ENCODE assay signal across 16 cellular contexts in the genomic region with DNA sequence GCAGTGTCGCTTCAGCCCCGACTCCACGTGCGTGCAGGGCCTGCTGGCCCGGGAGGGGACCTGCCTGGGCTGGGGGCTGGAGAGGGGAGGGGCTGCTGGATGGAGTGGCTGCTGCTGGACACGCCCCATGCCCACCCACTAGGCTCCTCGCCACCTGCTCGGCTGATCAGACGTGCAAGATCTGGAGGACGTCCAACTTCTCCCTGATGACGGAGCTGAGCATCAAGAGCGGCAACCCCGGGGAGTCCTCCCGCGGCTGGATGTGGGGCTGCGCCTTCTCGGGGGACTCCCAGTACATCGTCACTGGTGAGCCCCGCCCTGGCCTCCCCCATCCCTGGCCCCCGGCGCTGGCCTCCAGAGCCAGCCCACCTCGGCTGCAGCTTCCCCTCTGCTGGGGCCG. TPM values are rescaled to one million over a fixed set of nuclear protein-coding genes. Genes with fewer than 3 reads are reported as not detected.
DNase-seq lines count a peak whose midpoint lies in the region; ATAC-seq and TF ChIP-seq lines count a peak whose summit lies in the region.
"Had no signal": no experiment of that assay in that cellular context is flagged by ENCODE, and none has a peak within 500 bp of the region (broad histone marks: within the 10 kb centered on the region; RNA-seq: fewer than 3 reads in every experiment).

No MANE protein-coding gene starts in this region.

- no peaks in the 10 kb centered on the region for H3K9me3 ChIP-seq in mammary epithelial cell (replicated peaks; ENCODE audit: insufficient read depth, low read length)
- H3K9me3 ChIP-seq: BLaER1 had no signal

- H3K27me3 Mint-ChIP-seq in activated T-cell treated with anti-CD3 and anti-CD28 coated beads, Interleukin-2, amount 50 U/mL, for 24 hours: no peaks in the 10 kb centered on the region
- no peaks in the 10 kb centered on the region for H3K27me3 Mint-ChIP-seq in activated T-cell treated with anti-CD3 and anti-CD28 coated beads, Interleukin-2, amount 50 U/mL, for 72 hours (ENCODE audit: low read depth)

- ATAC-seq in activated T-cell treated with anti-CD3 and anti-CD28 coated beads, Interleukin-2, amount 50 U/mL, for 72 hours (replicated peaks in 1 of 2): no peak
- no peak for ATAC-seq in stimulated activated effector memory CD8-positive, alpha-beta T cell treated with anti-CD3 and anti-CD28 coated beads, Interleukin-12 subunit alpha, Interleukin-12 subunit beta, amount 100 ng/mL, for 72 hours
- ATAC-seq: PC-3 had no signal

- in situ Hi-C loops in mammary epithelial cell (cut with MboI; ENCODE audit: low sequenced_read_pairs in 2 of 2): no loop called here

- peaks cover 66% of the 10 kb centered on the region for H3K36me3 Mint-ChIP-seq in activated T-cell treated with anti-CD3 and anti-CD28 coated beads, Interleukin-2, amount 50 U/mL, for 24 hours (ENCODE audit: low read depth)
- H3K36me3 Mint-ChIP-seq in activated T-cell treated with anti-CD3 and anti-CD28 coated beads, Interleukin-2, amount 50 U/mL, for 72 hours (ENCODE audit: insufficient read depth in 2 of 2): peaks cover 2 to 7% of the 10 kb centered on the region in 2 donors
- H3K36me3 Mint-ChIP-seq in stimulated activated effector memory CD8-positive, alpha-beta T cell treated with anti-CD3 and anti-CD28 coated beads, Interleukin-12 subunit alpha, Interleukin-12 subunit beta, amount 100 ng/mL, for 72 hours: peaks cover 52% of the 10 kb centered on the region

- peak overlapping the region; percentile 91 for H3K4me3 Mint-ChIP-seq in activated T-cell treated with anti-CD3 and anti-CD28 coated beads, Interleukin-2, amount 50 U/mL, for 24 hours
- peak overlapping the region in 1 of 2 donors; percentile 89 for H3K4me3 Mint-ChIP-seq in activated T-cell treated with anti-CD3 and anti-CD28 coated beads, Interleukin-2, amount 50 U/mL, for 72 hours
- peak overlapping the region; percentile 75 for H3K4me3 Mint-ChIP-seq in stimulated activated effector memory CD8-positive, alpha-beta T cell treated with anti-CD3 and anti-CD28 coated beads, Interleukin-12 subunit alpha, Interleukin-12 subunit beta, amount 100 ng/mL, for 72 hours

- H3K27ac Mint-ChIP-seq in activated T-cell treated with anti-CD3 and anti-CD28 coated beads, Interleukin-2, amount 50 U/mL, for 24 hours: no peak overlapping the region
- H3K27ac Mint-ChIP-seq in activated T-cell treated with anti-CD3 and anti-CD28 coated beads, Interleukin-2, amount 50 U/mL, for 72 hours: no peak overlapping the region
- H3K27ac Mint-ChIP-seq in stimulated activated effector memory CD8-positive, alpha-beta T cell treated with anti-CD3 and anti-CD28 coated beads, Interleukin-12 subunit alpha, Interleukin-12 subunit beta, amount 100 ng/mL, for 72 hours: no peak overlapping the region

- peaks cover 39% of the 10 kb centered on the region for H3K79me2 ChIP-seq in mammary epithelial cell (ENCODE audit: insufficient read depth, low read length)

- dilution Hi-C loops in mammary epithelial cell (cut with HindIII; ENCODE audit: low sequenced_read_pairs): loop anchor here (5.0 kb wide), 2 partner anchors 34 to 41 kb away; no protein-coding TSS in a partner anchor

- 100% methylated on average over 1 of the region's 23 CpGs for WGBS in mammary epithelial cell (ENCODE audit: low coverage, missing lambda C conversion rate)

- H3K27ac ChIP-seq in mammary epithelial cell (ENCODE audit: insufficient read depth, low read depth, low read length): no peak overlapping the region
- H3K27ac ChIP-seq: BLaER1, SK-N-MC had no signal

- DNase-seq in NCI-H1105 treated with DMSO at 0.1 percent for 48 hours (lab: John Stamatoyannopoulos, UW) (peak; percentile 4), NCI-H1105 (lab: John Stamatoyannopoulos, UW) (no peak), SHP77 treated with DMSO at 0.1 percent for 48 hours (lab: John Stamatoyannopoulos, UW) (peak; percentile 24), middle frontal gyrus (ENCODE audit: extremely low spot score, low spot score) (no peak), mammary epithelial cell (no peak)
- DNase-seq in activated T-cell treated with anti-CD3 and anti-CD28 coated beads, Interleukin-2, amount 50 U/mL, for 24 hours: no peak
- DNase-seq in activated T-cell treated with anti-CD3 and anti-CD28 coated beads, Interleukin-2, amount 50 U/mL, for 72 hours: no peak
- no peak for DNase-seq in stimulated activated effector memory CD8-positive, alpha-beta T cell treated with anti-CD3 and anti-CD28 coated beads, Interleukin-12 subunit alpha, Interleukin-12 subunit beta, amount 100 ng/mL, for 72 hours (ENCODE audit: low spot score in 2 of 2)
- DNase-seq: DMS153, KG1, NCI-H187 treated with DMSO at 0.1 percent for 48 hours, NCI-H226, NCI-H526 treated with DMSO at 0.1 percent for 48 hours, PC-3 had no signal

- intact Hi-C loops in mammary epithelial cell (cut with micrococcal nuclease): no loop called here

- H3K36me3 ChIP-seq in mammary epithelial cell (ENCODE audit: insufficient read depth, low read length): peaks cover 4% of the 10 kb centered on the region

- H2AFZ ChIP-seq in mammary epithelial cell (ENCODE audit: low read depth, low read length): no peak overlapping the region

- H3K4me3 ChIP-seq in mammary epithelial cell (replicated peaks in 1 of 3; ENCODE audit: insufficient read depth in 1 of 3, low read depth in 2 of 3, low read length in 3 of 3): no peak overlapping the region
- H3K4me3 ChIP-seq: BLaER1, SK-N-MC had no signal

- H3K4me1 Mint-ChIP-seq in activated T-cell treated with anti-CD3 and anti-CD28 coated beads, Interleukin-2, amount 50 U/mL, for 24 hours (ENCODE audit: low read depth): peaks cover 42% of the 10 kb centered on the region
- peaks cover 41% of the 10 kb centered on the region for H3K4me1 Mint-ChIP-seq in activated T-cell treated with anti-CD3 and anti-CD28 coated beads, Interleukin-2, amount 50 U/mL, for 72 hours (ENCODE audit: low read depth)
- H3K4me1 Mint-ChIP-seq in stimulated activated effector memory CD8-positive, alpha-beta T cell treated with anti-CD3 and anti-CD28 coated beads, Interleukin-12 subunit alpha, Interleukin-12 subunit beta, amount 100 ng/mL, for 72 hours: peaks cover 47% of the 10 kb centered on the region

- no peak overlapping the region for H3K9ac ChIP-seq in mammary epithelial cell (ENCODE audit: insufficient read depth, low read length)

- TF ChIP-seq CTCF in mammary epithelial cell (conservative IDR thresholded peaks at IDR 0.05 in 1 of 2, IDR thresholded peaks at IDR 0.05 in 1 of 2; ENCODE audit: extremely low read depth in 1 of 2, insufficient read depth in 1 of 2, low read depth in 1 of 2, low read length in 2 of 2): no peak

- peaks cover 39% of the 10 kb centered on the region for H3K4me1 ChIP-seq in mammary epithelial cell (ENCODE audit: insufficient read depth, low read length)

- CTCF ChIA-PET in mammary epithelial cell (lab: Charles Lee; ENCODE audit: low non-redundant PET): no interaction called here

- no peaks in the 10 kb centered on the region for H3K27me3 ChIP-seq in mammary epithelial cell (ENCODE audit: insufficient read depth, low read length)
- H3K27me3 ChIP-seq: BLaER1 had no signal

- no peak overlapping the region for H3K4me2 ChIP-seq in mammary epithelial cell (ENCODE audit: insufficient read depth, low read depth, low read length)
- H3K4me2 ChIP-seq: BLaER1 had no signal

- no TSS peak for BruUV-seq in mammary epithelial cell (replicated peaks; lab: Mats Ljungman, UMichigan)

- H4K20me1 ChIP-seq in mammary epithelial cell (ENCODE audit: insufficient read depth, low read length): no peaks in the 10 kb centered on the region

- H3K9me3 Mint-ChIP-seq in activated T-cell treated with anti-CD3 and anti-CD28 coated beads, Interleukin-2, amount 50 U/mL, for 24 hours: no peaks in the 10 kb centered on the region
- no peaks in the 10 kb centered on the region for H3K9me3 Mint-ChIP-seq in activated T-cell treated with anti-CD3 and anti-CD28 coated beads, Interleukin-2, amount 50 U/mL, for 72 hours
- no peaks in the 10 kb centered on the region for H3K9me3 Mint-ChIP-seq in stimulated activated effector memory CD8-positive, alpha-beta T cell treated with anti-CD3 and anti-CD28 coated beads, Interleukin-12 subunit alpha, Interleukin-12 subunit beta, amount 100 ng/mL, for 72 hours

RNA-seq across cellular contexts. Expression of gene BRICD5, which starts 2.4 kb away (rescaled TPM):
- 10 to 100 TPM; 12.8 to 14.4 TPM for total RNA-seq in activated T-cell treated with anti-CD3 and anti-CD28 coated beads, Interleukin-2, amount 50 U/mL, for 72 hours
- total RNA-seq in mammary epithelial cell: 1 to 10 TPM in 1 of 2 donors, under 1 TPM in 1; 0.67 to 4.3 TPM
- polyA plus RNA-seq in mammary epithelial cell: 1.7 TPM
- polyA minus RNA-seq in mammary epithelial cell: not detected

RNA-seq across cellular contexts. Expression of gene MLST8, which starts 3.1 kb away (rescaled TPM):
- 10 to 100 TPM; 54.9 to 65.6 TPM for total RNA-seq in activated T-cell treated with anti-CD3 and anti-CD28 coated beads, Interleukin-2, amount 50 U/mL, for 72 hours
- total RNA-seq in mammary epithelial cell: 10 to 100 TPM; 39.0 to 55.8 TPM
- 68.1 TPM for polyA plus RNA-seq in mammary epithelial cell
- 45.8 TPM for polyA minus RNA-seq in mammary epithelial cell

RNA-seq across cellular contexts. Expression of gene PGP, which starts 6.3 kb away (rescaled TPM):
- 10 to 100 TPM; 12.1 to 12.6 TPM for total RNA-seq in activated T-cell treated with anti-CD3 and anti-CD28 coated beads, Interleukin-2, amount 50 U/mL, for 72 hours
- 10 to 100 TPM; 12.8 to 19.0 TPM for total RNA-seq in mammary epithelial cell
- 19.9 TPM for polyA plus RNA-seq in mammary epithelial cell
- polyA minus RNA-seq in mammary epithelial cell: 6.6 TPM

RNA-seq across cellular contexts. Expression of gene CASKIN1, which starts 11.9 kb away (rescaled TPM):
- total RNA-seq in activated T-cell treated with anti-CD3 and anti-CD28 coated beads, Interleukin-2, amount 50 U/mL, for 72 hours: 1 to 10 TPM in 1 of 2 donors, under 1 TPM in 1; 0.89 to 2.1 TPM
- 1 to 10 TPM in 1 of 2 donors, under 1 TPM in 1; 0.83 to 1.4 TPM for total RNA-seq in mammary epithelial cell
- polyA plus RNA-seq in mammary epithelial cell: 0.09 TPM
- polyA minus RNA-seq in mammary epithelial cell: not detected

RNA-seq across cellular contexts. Expression of gene E4F1, which starts 15.1 kb away (rescaled TPM):
- total RNA-seq in activated T-cell treated with anti-CD3 and anti-CD28 coated beads, Interleukin-2, amount 50 U/mL, for 72 hours: 10 to 100 TPM; 22.1 to 24.3 TPM
- 10 to 100 TPM; 22.0 to 24.8 TPM for total RNA-seq in mammary epithelial cell
- 15.2 TPM for polyA plus RNA-seq in mammary epithelial cell
- polyA minus RNA-seq in mammary epithelial cell: 8.6 TPM

Comparison
In these comparisons a context has a peak if more than half of its experiments do, and no peak if none do; other contexts are left out.
1. DNase-seq: peak in NCI-H1105 treated with DMSO at 0.1 percent for 48 hours (single experiment) and SHP77 treated with DMSO at 0.1 percent for 48 hours (single experiment); none in NCI-H1105 (single experiment), activated T-cell treated with anti-CD3 and anti-CD28 coated beads, Interleukin-2, amount 50 U/mL, for 24 hours (single experiment), activated T-cell treated with anti-CD3 and anti-CD28 coated beads, Interleukin-2, amount 50 U/mL, for 72 hours (0 of 2), stimulated activated effector memory CD8-positive, alpha-beta T cell treated with anti-CD3 and anti-CD28 coated beads, Interleukin-12 subunit alpha, Interleukin-12 subunit beta, amount 100 ng/mL, for 72 hours (0 of 2), middle frontal gyrus (single experiment) and mammary epithelial cell (single experiment).